ENCODE assay signal across 17 cellular contexts in the genomic region with DNA sequence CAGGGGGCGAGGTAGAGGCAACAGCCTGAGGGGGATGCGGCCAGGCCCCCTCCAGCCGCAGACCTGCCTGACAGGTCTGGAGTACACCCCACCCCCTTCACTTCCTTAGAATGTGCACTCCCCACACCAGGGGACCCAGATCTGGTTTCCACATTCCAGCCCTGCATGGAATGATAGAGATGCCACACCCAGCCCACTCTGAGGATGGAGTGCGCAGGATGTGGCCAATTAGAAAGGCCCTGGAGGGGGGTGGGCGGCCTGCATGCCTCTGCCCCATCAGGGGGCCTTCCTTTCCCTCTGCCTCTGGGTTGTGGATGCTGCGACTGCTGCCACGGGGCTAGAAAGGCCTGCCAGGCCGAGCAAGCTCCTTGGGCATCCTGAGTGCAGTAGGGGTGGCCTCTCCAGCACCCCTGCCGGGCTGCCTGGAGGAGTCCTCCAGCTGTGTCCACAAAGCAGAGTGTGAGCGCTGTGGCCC. TPM values are rescaled to one million over a fixed set of nuclear protein-coding genes. Genes with fewer than 3 reads are reported as not detected.
DNase-seq lines count a peak whose midpoint lies in the region; TF ChIP-seq lines count a peak whose summit lies in the region.
"Had no signal": no experiment of that assay in that cellular context is flagged by ENCODE, and none has a peak within 500 bp of the region (broad histone marks: within the 10 kb centered on the region; RNA-seq: fewer than 3 reads in every experiment).

No MANE protein-coding gene starts in this region.

- TF ChIP-seq CTCF in MM.1S (IDR thresholded peaks at IDR 0.05; ENCODE audit: low read length) (no peak), mammary epithelial cell (conservative IDR thresholded peaks at IDR 0.05 in 1 of 2, IDR thresholded peaks at IDR 0.05 in 1 of 2; ENCODE audit: extremely low read depth in 1 of 2, insufficient read depth in 1 of 2, low read depth in 1 of 2, low read length in 2 of 2) (no peak), Peyer's patch (IDR thresholded peaks at IDR 0.05) (no peak)

- peaks cover 30% of the 10 kb centered on the region for H3K79me2 ChIP-seq in MM.1S (ENCODE audit: low read length)
- no peaks in the 10 kb centered on the region for H3K79me2 ChIP-seq in mammary epithelial cell (ENCODE audit: insufficient read depth, low read length)

- H4K20me1 ChIP-seq in MM.1S (ENCODE audit: insufficient read depth, low read length) = no peaks in the 10 kb centered on the region
- no peaks in the 10 kb centered on the region for H4K20me1 ChIP-seq in mammary epithelial cell (ENCODE audit: insufficient read depth, low read length)

- H3K36me3 ChIP-seq in MM.1S (replicated peaks; ENCODE audit: insufficient read depth, low read length) (peaks cover 10% of the 10 kb centered on the region; the same call in 1 of the 2 replicates), mammary epithelial cell (ENCODE audit: insufficient read depth, low read length) (peaks cover 5% of the 10 kb centered on the region), mesodermal cell (ENCODE audit: control insufficient read depth, insufficient read depth, low read length) (peaks cover 65% of the 10 kb centered on the region), Peyer's patch (peaks cover 0 to 82% (median 0%) of the 10 kb centered on the region in 3 donors)

- no TSS peak for BruUV-seq in mammary epithelial cell (replicated peaks; lab: Mats Ljungman, UMichigan)

- TF ChIP-seq POLR2A in Peyer's patch (IDR thresholded peaks at IDR 0.05) = no peak

- H2AFZ ChIP-seq in MM.1S (ENCODE audit: low read length) = no peak overlapping the region
- peak overlapping the region; percentile 10 for H2AFZ ChIP-seq in mammary epithelial cell (ENCODE audit: low read depth, low read length)

- H3K4me1 ChIP-seq in MM.1S (ENCODE audit: low read length) (peaks cover 59% of the 10 kb centered on the region), mammary epithelial cell (ENCODE audit: insufficient read depth, low read length) (peaks cover 11% of the 10 kb centered on the region), mesodermal cell (ENCODE audit: control insufficient read depth, insufficient read depth, low read length, poor library complexity, severe bottlenecking) (peaks cover 31% of the 10 kb centered on the region), Peyer's patch (no peaks in the 10 kb centered on the region)

- H3K9me2 ChIP-seq in MM.1S (replicated peaks; ENCODE audit: insufficient read depth, low read length) = no peaks in the 10 kb centered on the region

- peaks cover 31% of the 10 kb centered on the region for H3F3A ChIP-seq in MM.1S (ENCODE audit: insufficient read depth, low read length)

- dilution Hi-C loops in mammary epithelial cell (cut with HindIII; ENCODE audit: low sequenced_read_pairs) = no loop called here

- no peaks in the 10 kb centered on the region for H3K27me3 ChIP-seq in MM.1S (replicated peaks; ENCODE audit: insufficient read depth, low read length)
- H3K27me3 ChIP-seq in mammary epithelial cell (ENCODE audit: insufficient read depth, low read length) = no peaks in the 10 kb centered on the region
- H3K27me3 ChIP-seq in Peyer's patch = no peaks in the 10 kb centered on the region
- H3K27me3 ChIP-seq: neutrophil had no signal

- peak overlapping the region; percentile 49 for H3K9ac ChIP-seq in MM.1S (ENCODE audit: low read length)
- no peak overlapping the region for H3K9ac ChIP-seq in mammary epithelial cell (ENCODE audit: insufficient read depth, low read length)

- H3K4me2 ChIP-seq in MM.1S (ENCODE audit: low read depth, low read length) (peak overlapping the region; percentile 54; the same call in 1 of the 2 replicates), mammary epithelial cell (ENCODE audit: insufficient read depth, low read depth, low read length) (no peak overlapping the region)

- H3K9me3 ChIP-seq in MM.1S (replicated peaks; ENCODE audit: insufficient read depth, low read length) = no peaks in the 10 kb centered on the region
- no peaks in the 10 kb centered on the region for H3K9me3 ChIP-seq in mammary epithelial cell (replicated peaks; ENCODE audit: insufficient read depth, low read length)
- no peaks in the 10 kb centered on the region for H3K9me3 ChIP-seq in mesodermal cell (ENCODE audit: control insufficient read depth, low read length)
- H3K9me3 ChIP-seq in Peyer's patch = no peaks in the 10 kb centered on the region
- H3K9me3 ChIP-seq: neutrophil had no signal

- no peak overlapping the region for H3K4me3 ChIP-seq in MM.1S (ENCODE audit: low read length)
- H3K4me3 ChIP-seq in mammary epithelial cell (replicated peaks in 1 of 3; ENCODE audit: insufficient read depth in 1 of 3, low read depth in 2 of 3, low read length in 3 of 3) = no peak overlapping the region
- no peak overlapping the region for H3K4me3 ChIP-seq in mesodermal cell (ENCODE audit: extremely low read depth, insufficient read depth, low read length, poor library complexity, severe bottlenecking)
- no peak overlapping the region for H3K4me3 ChIP-seq in Peyer's patch

- DNase-seq in COR-L47 (lab: John Stamatoyannopoulos, UW) (peak; percentile 95), MM.1S (no peak), mammary epithelial cell (no peak), NCI-H526 treated with DMSO at 0.1 percent for 48 hours (lab: John Stamatoyannopoulos, UW) (no peak), Peyer's patch (no peak), AG08395 (ENCODE audit: low spot score) (no peak)
- DNase-seq in activated effector memory CD4-positive, alpha-beta T cell treated with anti-CD3 and anti-CD28 coated beads, Interleukin-2, amount 50 U/mL, for 16 hours = no peak
- DNase-seq: activated CD4-positive, alpha-beta T cell treated with anti-CD3 and anti-CD28 coated beads, Interleukin-2, amount 10 ng/mL, durations not matched to agents 7 days and 5 days; activated gamma-delta T cell treated with Interleukin-2 at 50 U/mL for 16 hours; cerebellar nuclear complex; left cardiac atrium; stimulated activated CD8-positive, alpha-beta memory T cell treated with anti-CD3 and anti-CD28 coated beads, Interleukin-4, amount 100 ng/mL, for 48 hours; T-helper 17 cell had no signal

- intact Hi-C loops in mammary epithelial cell (cut with micrococcal nuclease) = no loop called here

- CTCF ChIA-PET in mammary epithelial cell (lab: Charles Lee; ENCODE audit: low non-redundant PET) = no interaction called here

- H3K27ac ChIP-seq in MM.1S (ENCODE audit: low read length) (peak overlapping the region; percentile 92), mammary epithelial cell (ENCODE audit: insufficient read depth, low read depth, low read length) (no peak overlapping the region), mesodermal cell (ENCODE audit: low read depth, low read length, severe bottlenecking) (peak overlapping the region; percentile 66), Peyer's patch (no peak overlapping the region)
- H3K27ac ChIP-seq: HL-60, neutrophil had no signal

- 52% methylated on average over 4 of the region's 10 CpGs for WGBS in mammary epithelial cell (ENCODE audit: low coverage, missing lambda C conversion rate)
- WGBS in mesodermal cell (ENCODE audit: insufficient coverage in 2 of 2), 2 experiments = 17 to 21% methylated on average over 7 to 10 of the region's 10 CpGs

- in situ Hi-C loops in mammary epithelial cell (cut with MboI; ENCODE audit: low sequenced_read_pairs in 2 of 2) = no loop called here

RNA-seq across cellular contexts. Expression of gene MGAT3, which starts 28.2 kb away (rescaled TPM):
- total RNA-seq in mammary epithelial cell = under 1 TPM in 1 of 2 donors, not detected in 1; under 0.01 TPM
- not detected for polyA plus RNA-seq in mammary epithelial cell
- polyA minus RNA-seq in mammary epithelial cell = not detected
- polyA plus RNA-seq in mesodermal cell (2013, experiment 1 of 2) = 15.7 TPM
- polyA plus RNA-seq in mesodermal cell (2013, experiment 2 of 2) = 14.9 TPM
- 10 to 100 TPM in 3 of 4 donors, 1 to 10 TPM in 1; 5.0 to 53.7 (median 49.6) TPM for total RNA-seq in Peyer's patch
- total RNA-seq: fibroblast of lung had no signal

RNA-seq across cellular contexts. Expression of gene TAB1, which starts 29.1 kb away (rescaled TPM):
- 10 to 100 TPM; 14.7 to 17.8 TPM for total RNA-seq in mammary epithelial cell
- 16.0 TPM for polyA plus RNA-seq in mammary epithelial cell
- polyA minus RNA-seq in mammary epithelial cell = 7.5 TPM
- 21.4 TPM for polyA plus RNA-seq in mesodermal cell (2013, experiment 1 of 2)
- polyA plus RNA-seq in mesodermal cell (2013, experiment 2 of 2) = 17.9 TPM
- total RNA-seq in Peyer's patch = 10 to 100 TPM; 15.6 to 74.3 (median 23.4) TPM

Comparison
In these comparisons a context has a peak if more than half of its experiments do, and no peak if none do; other contexts are left out.
1. H3K27ac ChIP-seq: peak in MM.1S (single experiment) and mesodermal cell (single experiment); none in mammary epithelial cell (single experiment) and Peyer's patch (0 of 4).
2. RNA of gene MGAT3, which starts 28.2 kb away (total RNA-seq): 5.0 to 53.7 TPM in Peyer's patch; under 0.01 TPM in mammary epithelial cell; every median in the first group is over 4 times any median in the second.